Comparison of ENCODE assay signal across 17 cellular contexts in the genomic region with DNA sequence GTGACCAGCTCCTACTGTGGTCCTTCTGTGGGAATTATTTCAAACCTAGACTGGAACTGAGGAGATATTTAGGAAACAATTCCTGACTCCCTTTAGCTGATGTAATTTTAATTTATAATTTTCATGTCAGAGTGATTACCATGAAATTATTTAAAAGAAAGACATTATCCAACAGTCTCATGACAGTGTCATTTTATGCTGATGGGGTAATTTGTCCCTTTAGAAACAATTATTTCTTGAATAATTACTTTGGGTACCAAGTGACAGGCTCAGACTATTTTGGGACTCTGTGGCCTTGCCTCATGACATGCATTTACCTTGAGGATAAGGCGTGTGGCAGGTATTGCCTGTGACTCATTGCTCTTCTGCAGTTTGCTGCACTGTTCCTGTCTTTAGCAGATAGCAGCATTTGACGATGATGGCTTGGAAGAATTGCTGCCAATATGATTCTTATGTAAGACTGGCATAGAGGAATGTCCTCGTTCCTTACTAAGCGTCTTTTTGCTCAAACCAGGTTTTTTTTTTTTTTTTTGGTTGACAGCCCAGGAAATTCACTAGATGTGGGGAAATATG.
"Had no signal": no experiment of that assay in that cellular context is flagged by ENCODE, and none has a peak within 500 bp of the region (broad histone marks: within the 10 kb centered on the region; RNA-seq: fewer than 3 reads in every experiment).

No MANE protein-coding gene starts in this region.

- H3K9me3 ChIP-seq: body of pancreas, heart left ventricle, lower lobe of right lung, tibial nerve, vagina had no signal

- DNase-seq: activated CD4-positive, alpha-beta T cell treated with anti-CD3 and anti-CD28 coated beads, Interleukin-2, amount 50 U/mL, for 1 hour; activated CD4-positive, CD25-positive, alpha-beta regulatory T cell; activated naive CD4-positive, alpha-beta T cell treated with anti-CD3 and anti-CD28 coated beads, Interleukin-2, amount 10 ng/mL, durations not matched to agents 7 days and 5 days; body of pancreas; dermis blood vessel endothelial cell; erythroblast; foreskin fibroblast; heart left ventricle; kidney; lower lobe of right lung; midbrain; naive B cell; T-cell had no signal

- ATAC-seq: body of pancreas, lower lobe of right lung, T-cell had no signal

- H3K27me3 ChIP-seq: body of pancreas, heart left ventricle, tibial nerve, vagina had no signal

- H3K27ac ChIP-seq: body of pancreas, heart left ventricle, lower lobe of right lung, parathyroid adenoma, tibial nerve, vagina had no signal

- H3K4me3 ChIP-seq: body of pancreas, heart left ventricle, lower lobe of right lung, skin epidermis, tibial nerve, vagina had no signal

- H3K4me1 ChIP-seq: lower lobe of right lung, parathyroid adenoma, vagina had no signal

- FAIRE-seq: kidney had no signal

- H3K36me3 ChIP-seq: heart left ventricle, lower lobe of right lung, tibial nerve, vagina had no signal
